1 cellular context compared by ENCODE assay signal in genomic region chr4:55447826-55448225, GRCh38.
TF ChIP-seq lines count a peak whose summit lies in the region.

No MANE protein-coding gene starts in this region.

TF ChIP-seq in IMR-90, 13 proteins besides CTCF, POLR2A, EP300 and RAD21 (continued from another document):
- TF ChIP-seq ELK1 (IDR thresholded peaks at IDR 0.05; ENCODE audit: borderline replicate concordance, low read depth, low read length) (no peak), USF2 (IDR thresholded peaks at IDR 0.05; ENCODE audit: low read depth, low read length) (no peak), MAZ (IDR thresholded peaks at IDR 0.05; ENCODE audit: borderline replicate concordance, low read depth, low read length) (no peak), MXI1 (IDR thresholded peaks at IDR 0.05; ENCODE audit: borderline replicate concordance, low read depth, low read length) (no peak), NFE2L2 (IDR thresholded peaks at IDR 0.05; ENCODE audit: low read depth, low read length) (no peak), RCOR1 (IDR thresholded peaks at IDR 0.05; ENCODE audit: insufficient replicate concordance, low read length) (no peak), CHD1 (IDR thresholded peaks at IDR 0.05; ENCODE audit: low read depth, low read length) (no peak)
